1 cellular context compared by ENCODE assay signal in genomic region chr9:21443849-21444625, GRCh38.
TF ChIP-seq lines count a peak whose summit lies in the region.

No MANE protein-coding gene starts in this region.

TF ChIP-seq in GM12878, 131 proteins besides CTCF, POLR2A, EP300 and RAD21 (continues in another document):
- TF ChIP-seq ATF2 (IDR thresholded peaks at IDR 0.05; ENCODE audit: low read length) (peak; percentile 70), MTA3 (IDR thresholded peaks at IDR 0.05; ENCODE audit: borderline replicate concordance, low read length) (no peak), NBN (IDR thresholded peaks at IDR 0.05) (no peak), NR2C2 (IDR thresholded peaks at IDR 0.05; ENCODE audit: borderline replicate concordance, control insufficient read depth, insufficient read length, low read depth) (no peak), IRF3 (IDR thresholded peaks at IDR 0.05) (no peak), GABPA (IDR thresholded peaks at IDR 0.05; ENCODE audit: low read depth) (0 out of 2 replicates have a peak, but pooled peaks have one; percentile 32), ELK1 (IDR thresholded peaks at IDR 0.05; ENCODE audit: low read depth, low read length) (no peak), ZBTB40 (IDR thresholded peaks at IDR 0.05; ENCODE audit: borderline replicate concordance) (no peak), ZNF274 (IDR thresholded peaks at IDR 0.05; ENCODE audit: insufficient read depth, insufficient read length) (no peak), ZNF24 (IDR thresholded peaks at IDR 0.05) (no peak), RELA (IDR thresholded peaks at IDR 0.05; ENCODE audit: borderline replicate concordance, partially characterized antibody) (no peak), CBFB (IDR thresholded peaks at IDR 0.05; ENCODE audit: low read depth) (no peak), BHLHE40 (IDR thresholded peaks at IDR 0.05; ENCODE audit: borderline replicate concordance in 1 of 2, low read depth in 2 of 2, low read length in 1 of 2) (peak; percentile 12 to 16; a peak in 1 of 4 replicates), BMI1 (IDR thresholded peaks at IDR 0.05; ENCODE audit: borderline replicate concordance) (no peak), MYB (IDR thresholded peaks at IDR 0.05; ENCODE audit: borderline replicate concordance, low read depth, low read length) (no peak), STAT1 (conservative IDR thresholded peaks at IDR 0.05) (no peak), JUND (IDR thresholded peaks at IDR 0.05; ENCODE audit: low read depth, low read length) (no peak), EZH2 (IDR thresholded peaks at IDR 0.05; ENCODE audit: borderline replicate concordance, control insufficient read depth, low read depth, low read length) (no peak), LARP7 (IDR thresholded peaks at IDR 0.05) (no peak), SKIL (IDR thresholded peaks at IDR 0.05; ENCODE audit: low read depth, poor library complexity, severe bottlenecking) (no peak), TARDBP (IDR thresholded peaks at IDR 0.05; ENCODE audit: borderline replicate concordance) (no peak), E2F4 (IDR thresholded peaks at IDR 0.05; ENCODE audit: low read depth, low read length) (no peak), ZNF207 (IDR thresholded peaks at IDR 0.05; ENCODE audit: borderline replicate concordance) (no peak), RAD51 (IDR thresholded peaks at IDR 0.05) (no peak), SMC3 (IDR thresholded peaks at IDR 0.05; ENCODE audit: borderline replicate concordance, low read length) (no peak), WRNIP1 (IDR thresholded peaks at IDR 0.05; ENCODE audit: borderline replicate concordance, low read depth, low read length) (no peak), SMAD1 (IDR thresholded peaks at IDR 0.05; ENCODE audit: low read depth, partially characterized antibody) (no peak), NKRF (conservative IDR thresholded peaks at IDR 0.05) (no peak), PKNOX1 (IDR thresholded peaks at IDR 0.05) (0 out of 2 replicates have a peak, but pooled peaks have one; percentile 13), SREBF1 (IDR thresholded peaks at IDR 0.05; ENCODE audit: low read length) (no peak), MTA2 (IDR thresholded peaks at IDR 0.05; ENCODE audit: low read depth) (peak; percentile 37; the same call in 1 of the 2 replicates), KLF5 (IDR thresholded peaks at IDR 0.05; ENCODE audit: partially characterized antibody) (no peak), BACH1 (IDR thresholded peaks at IDR 0.05; ENCODE audit: borderline replicate concordance) (no peak), ESRRA (IDR thresholded peaks at IDR 0.05; ENCODE audit: low read length) (no peak), BRCA1 (IDR thresholded peaks at IDR 0.05; ENCODE audit: low read depth, low read length) (no peak), POU2F2 (IDR thresholded peaks at IDR 0.05; ENCODE audit: borderline replicate concordance, low read depth, low read length) (no peak), MLLT1 (IDR thresholded peaks at IDR 0.05) (no peak), E4F1 (IDR thresholded peaks at IDR 0.05; ENCODE audit: borderline replicate concordance, partially characterized antibody) (no peak), JUNB (IDR thresholded peaks at IDR 0.05) (no peak), IKZF1 (conservative IDR thresholded peaks at IDR 0.05) (peak; percentile 46; the same call in 1 of the 2 replicates), SP1 (IDR thresholded peaks at IDR 0.05; ENCODE audit: low read depth, low read length) (no peak)
